Comparison of ENCODE assay signal across 7 cellular contexts in the genomic region with DNA sequence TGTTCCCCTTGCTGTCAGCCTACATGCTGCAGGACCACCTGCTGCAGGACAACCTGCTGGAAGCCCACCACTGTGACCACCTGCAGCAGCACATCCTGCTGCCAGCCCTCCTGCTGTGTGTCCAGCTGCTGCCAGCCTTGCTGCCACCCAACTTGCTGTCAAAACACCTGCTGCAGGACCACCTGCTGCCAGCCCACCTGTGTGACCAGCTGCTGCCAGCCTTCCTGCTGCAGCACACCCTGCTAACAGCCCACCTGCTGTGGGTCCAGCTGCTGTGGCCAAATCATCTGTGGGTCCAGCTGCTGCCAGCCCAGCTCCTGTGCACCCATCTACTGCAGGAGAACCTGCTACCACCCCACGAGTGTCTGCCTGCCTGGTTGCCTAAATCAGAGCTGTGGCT. TPM values are rescaled to one million over a fixed set of nuclear protein-coding genes. Genes with fewer than 3 reads are reported as not detected.
"Had no signal": no experiment of that assay in that cellular context is flagged by ENCODE, and none has a peak within 500 bp of the region (broad histone marks: within the 10 kb centered on the region; RNA-seq: fewer than 3 reads in every experiment).

No MANE protein-coding gene starts in this region.

RNA-seq across cellular contexts. Expression of a gene that starts 4.2 kb away (rescaled TPM):
- total RNA-seq: GM23248, GM23338, H1, H4, H7, H9, HFFc6 had no signal

RNA-seq across cellular contexts. Expression of a gene that starts 6.1 kb away (rescaled TPM):
- total RNA-seq: GM23248, GM23338, H1, H4, H7, H9, HFFc6 had no signal

RNA-seq across cellular contexts. Expression of a gene that starts 16.1 kb away (rescaled TPM):
- total RNA-seq: GM23248, GM23338, H1, H4, H7, H9, HFFc6 had no signal

RNA-seq across cellular contexts. Expression of a gene that starts 21.8 kb away (rescaled TPM):
- total RNA-seq: GM23248, GM23338, H1, H4, H7, H9, HFFc6 had no signal

RNA-seq across cellular contexts. Expression of a gene that starts 31.3 kb away (rescaled TPM):
- total RNA-seq: GM23248, GM23338, H1, H4, H7, H9, HFFc6 had no signal
